14 cellular contexts compared by ENCODE assay signal in the genomic region with DNA sequence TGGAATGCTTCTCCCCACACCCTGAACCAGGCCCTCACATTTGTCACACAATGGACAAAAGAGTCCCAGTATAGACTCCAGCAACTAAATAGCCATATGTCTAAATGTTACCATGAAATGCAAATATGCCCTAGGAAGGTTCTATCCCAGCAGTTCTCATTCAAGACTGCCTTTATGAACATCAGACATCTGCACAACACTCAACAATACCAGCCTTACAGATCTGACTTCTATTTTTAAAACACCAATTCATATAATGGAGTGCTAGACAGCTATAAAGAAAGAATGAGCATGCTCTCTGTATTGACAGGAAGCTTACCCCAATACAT. TPM values are rescaled to one million over a fixed set of nuclear protein-coding genes. Genes with fewer than 3 reads are reported as not detected.
DNase-seq lines count a peak whose midpoint lies in the region; ATAC-seq and TF ChIP-seq lines count a peak whose summit lies in the region.
"Had no signal": no experiment of that assay in that cellular context is flagged by ENCODE, and none has a peak within 500 bp of the region (broad histone marks: within the 10 kb centered on the region; RNA-seq: fewer than 3 reads in every experiment).

No MANE protein-coding gene starts in this region.

- CTCF ChIA-PET in mammary epithelial cell (lab: Charles Lee; ENCODE audit: low non-redundant PET) = no interaction called here

- TF ChIP-seq CTCF in mammary epithelial cell (conservative IDR thresholded peaks at IDR 0.05 in 1 of 2, IDR thresholded peaks at IDR 0.05 in 1 of 2; ENCODE audit: extremely low read depth in 1 of 2, insufficient read depth in 1 of 2, low read depth in 1 of 2, low read length in 2 of 2) = no peak
- TF ChIP-seq CTCF in tibial artery (IDR thresholded peaks at IDR 0.05) = no peak

- peak overlapping the region; percentile 88 for H2BK5ac ChIP-seq in mesenchymal stem cell (ENCODE audit: low read depth, low read length, poor library complexity, severe bottlenecking)

- H2AFZ ChIP-seq in mammary epithelial cell (ENCODE audit: low read depth, low read length) (no peak overlapping the region), mesenchymal stem cell (ENCODE audit: low read depth, low read length) (no peak overlapping the region)
- H2AFZ ChIP-seq: neural progenitor cell had no signal

- peaks cover 86% of the 10 kb centered on the region for H3K79me2 ChIP-seq in mammary epithelial cell (ENCODE audit: insufficient read depth, low read length)

- H4K20me1 ChIP-seq in mammary epithelial cell (ENCODE audit: insufficient read depth, low read length) = no peaks in the 10 kb centered on the region

- ATAC-seq in HG03159 (IDR thresholded peaks at IDR 0.05; ENCODE audit: unreplicated experiment) (no peak), GM21528 (IDR thresholded peaks at IDR 0.05; ENCODE audit: low FRiP score, unreplicated experiment) (no peak)

- no peak overlapping the region for H2BK15ac ChIP-seq in mesenchymal stem cell (ENCODE audit: low read depth, poor library complexity, severe bottlenecking)

- H4K91ac ChIP-seq in mesenchymal stem cell (ENCODE audit: low read length) = no peak overlapping the region

- peak overlapping the region; percentile 68 for H3K4me2 ChIP-seq in mammary epithelial cell (ENCODE audit: insufficient read depth, low read depth, low read length)
- no peak overlapping the region for H3K4me2 ChIP-seq in mesenchymal stem cell (ENCODE audit: low read length, poor library complexity, severe bottlenecking)
- H3K4me2 ChIP-seq: KMS-11, neural progenitor cell had no signal

- H3K27me3 ChIP-seq in mammary epithelial cell (ENCODE audit: insufficient read depth, low read length) = no peaks in the 10 kb centered on the region
- no peaks in the 10 kb centered on the region for H3K27me3 ChIP-seq in mesenchymal stem cell (ENCODE audit: control insufficient read depth in 1 of 2, insufficient read depth in 1 of 2, low read length in 2 of 2)
- no peaks in the 10 kb centered on the region for H3K27me3 ChIP-seq in tibial artery
- H3K27me3 ChIP-seq: neural progenitor cell had no signal

- BruUV-seq in mammary epithelial cell (replicated peaks; lab: Mats Ljungman, UMichigan) = TSS peak; percentile 92

- no peaks in the 10 kb centered on the region for H3K9me3 ChIP-seq in mammary epithelial cell (replicated peaks; ENCODE audit: insufficient read depth, low read length)
- no peaks in the 10 kb centered on the region for H3K9me3 ChIP-seq in mesenchymal stem cell (ENCODE audit: control insufficient read depth, low read length)
- no peaks in the 10 kb centered on the region for H3K9me3 ChIP-seq in tibial artery

- no peaks in the 10 kb centered on the region for H3K36me3 ChIP-seq in mammary epithelial cell (ENCODE audit: insufficient read depth, low read length)
- peaks cover 0 to 16% of the 10 kb centered on the region in 2 experiments for H3K36me3 ChIP-seq in mesenchymal stem cell (ENCODE audit: control insufficient read depth in 1 of 2, insufficient read depth in 2 of 2, low read depth in 1 of 2, low read length in 2 of 2)
- no peaks in the 10 kb centered on the region for H3K36me3 ChIP-seq in tibial artery
- H3K36me3 ChIP-seq: neural progenitor cell had no signal

- H3K4me1 ChIP-seq in mammary epithelial cell (ENCODE audit: insufficient read depth, low read length) (peaks cover 65% of the 10 kb centered on the region), mesenchymal stem cell (ENCODE audit: control insufficient read depth, insufficient read depth, low read depth, low read length) (peaks cover 32% of the 10 kb centered on the region), tibial artery (peaks cover 5 to 100% (median 71%) of the 10 kb centered on the region in 4 donors)

- peak overlapping the region; percentile 96 for H2AK5ac ChIP-seq in mesenchymal stem cell (ENCODE audit: low read length, severe bottlenecking)

- no peak overlapping the region for H3K18ac ChIP-seq in mesenchymal stem cell (ENCODE audit: low read depth in 1 of 2, low read length in 2 of 2)

- no peak overlapping the region for H3K14ac ChIP-seq in mesenchymal stem cell (ENCODE audit: low read length in 2 of 2)

- H4K8ac ChIP-seq in mesenchymal stem cell (ENCODE audit: low read length) = no peak overlapping the region

- H2BK12ac ChIP-seq in mesenchymal stem cell (ENCODE audit: low read length in 2 of 2) = no peak overlapping the region

- DNase-seq in NCI-H526 (lab: John Stamatoyannopoulos, UW) (peak; percentile 12 to 14), NCI-H526 treated with DMSO at 0.1 percent for 48 hours (lab: John Stamatoyannopoulos, UW) (no peak), mammary epithelial cell (no peak), mesenchymal stem cell (no peak), tibial artery (no peak), activated gamma-delta T cell treated with Interleukin-2 at 50 U/mL for 16 hours (no peak)
- DNase-seq: activated CD8-positive, alpha-beta memory T cell treated with anti-CD3 and anti-CD28 coated beads, Interleukin-2, amount 50 U/mL, for 4 hours; NCI-H2081 treated with DMSO at 0.1 percent for 48 hours; stimulated activated CD4-positive, alpha-beta T cell treated with anti-CD3 and anti-CD28 coated beads, Interleukin-2, amount 100 ng/mL, for 48 hours; stimulated activated naive CD8-positive, alpha-beta T cell treated with anti-CD3 and anti-CD28 coated beads, Interleukin-15, Interleukin-2, amounts not matched to agents 100 U/mL and 50 U/mL, for 24 hours had no signal

- dilution Hi-C loops in mammary epithelial cell (cut with HindIII; ENCODE audit: low sequenced_read_pairs) = loop anchor here (5.0 kb wide), 1 partner anchor 37 kb away; no protein-coding TSS in a partner anchor

- intact Hi-C loops in mammary epithelial cell (cut with micrococcal nuclease) (loop anchor here (1.0 kb wide), 1 partner anchor 8 kb away; a partner anchor contains a TSS), tibial artery (cut with DNase I; ENCODE audit: low total_unique reads) (no loop called here)

- H3K79me1 ChIP-seq in mesenchymal stem cell (replicated peaks; ENCODE audit: low read length, poor library complexity, severe bottlenecking) = peaks cover 4% of the 10 kb centered on the region

- H3K23ac ChIP-seq in mesenchymal stem cell (ENCODE audit: low read length in 2 of 2) = no peak overlapping the region

- peak overlapping the region; percentile 12 for H2BK120ac ChIP-seq in mesenchymal stem cell (ENCODE audit: low read depth, low read length)

- in situ Hi-C loops in mammary epithelial cell (cut with MboI; ENCODE audit: low sequenced_read_pairs in 2 of 2) = no loop called here

- H3K4me3 ChIP-seq in mammary epithelial cell (replicated peaks in 1 of 3; ENCODE audit: insufficient read depth in 1 of 3, low read depth in 2 of 3, low read length in 3 of 3) (no peak overlapping the region), mesenchymal stem cell (ENCODE audit: insufficient read depth in 1 of 2, low read depth in 1 of 2, low read length in 2 of 2) (peak overlapping the region in 1 of 2 experiments; percentile 57), tibial artery (no peak overlapping the region)
- H3K4me3 ChIP-seq: neural progenitor cell had no signal

- H3K4ac ChIP-seq in mesenchymal stem cell (ENCODE audit: low read depth in 1 of 2, low read length in 2 of 2) = no peak overlapping the region

- no peak overlapping the region for H3K9ac ChIP-seq in mammary epithelial cell (ENCODE audit: insufficient read depth, low read length)
- peak overlapping the region; percentile 66 for H3K9ac ChIP-seq in mesenchymal stem cell (ENCODE audit: low read length)
- H3K9ac ChIP-seq: KMS-11, neural progenitor cell had no signal

- H3K27ac ChIP-seq in mammary epithelial cell (ENCODE audit: insufficient read depth, low read depth, low read length) = peak overlapping the region; percentile 68
- peak overlapping the region; percentile 99 for H3K27ac ChIP-seq in mesenchymal stem cell (ENCODE audit: low read length, poor library complexity, severe bottlenecking)
- peak overlapping the region; percentile 98 to 99 for H3K27ac ChIP-seq in tibial artery
- H3K27ac ChIP-seq: KMS-11, neural progenitor cell had no signal

RNA-seq across cellular contexts. Expression of a gene that starts 7.8 kb away (rescaled TPM):
- total RNA-seq in mammary epithelial cell = 100 to 1,000 TPM; 110 to 172 TPM
- 206 TPM for polyA plus RNA-seq in mammary epithelial cell
- polyA minus RNA-seq in mammary epithelial cell = 641 TPM
- 478 TPM for polyA plus RNA-seq in mesenchymal stem cell (2013, experiment 1 of 2)
- polyA plus RNA-seq in mesenchymal stem cell (2013, experiment 2 of 2) = 472 TPM

RNA-seq across cellular contexts. Expression of a gene that starts 55.2 kb away (rescaled TPM):
- not detected for total RNA-seq in mammary epithelial cell
- polyA plus RNA-seq in mammary epithelial cell = not detected
- not detected for polyA minus RNA-seq in mammary epithelial cell
- not detected for polyA plus RNA-seq in mesenchymal stem cell (2013, experiment 1 of 2)
- not detected for polyA plus RNA-seq in mesenchymal stem cell (2013, experiment 2 of 2)

Comparison
In these comparisons a context has a peak if more than half of its experiments do, and no peak if none do; other contexts are left out.
1. DNase-seq: peak in NCI-H526 (2 of 2); none in NCI-H526 treated with DMSO at 0.1 percent for 48 hours (single experiment), mammary epithelial cell (single experiment), mesenchymal stem cell (single experiment), tibial artery (0 of 2) and activated gamma-delta T cell treated with Interleukin-2 at 50 U/mL for 16 hours (single experiment).
2. Peak in every context shown above with its lines, with median percentiles within 50 percentile points of each other: H3K27ac ChIP-seq.